ENCODE assay signal across 8 cellular contexts in the genomic region with DNA sequence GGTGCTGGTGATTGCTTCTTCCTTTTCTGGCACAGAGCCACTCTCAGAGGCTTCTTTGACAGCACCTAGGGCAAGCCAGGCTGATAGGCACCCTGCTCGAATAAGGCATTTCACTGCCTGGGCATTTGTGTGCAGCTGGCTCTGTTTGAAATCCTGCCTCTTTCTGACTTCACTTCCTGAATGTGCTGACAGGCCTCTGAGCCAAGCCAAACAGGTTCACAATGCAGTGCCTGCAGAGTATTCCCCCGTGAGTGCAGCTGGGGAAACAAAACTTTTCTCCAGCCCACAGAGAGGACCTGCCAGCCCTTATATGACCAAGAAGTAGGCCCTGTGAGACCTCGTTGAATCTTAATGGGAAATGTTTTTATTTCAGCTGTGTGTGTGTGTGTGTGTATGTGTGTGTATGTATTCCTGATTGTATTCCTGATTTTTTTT. TPM values are rescaled to one million over a fixed set of nuclear protein-coding genes. Genes with fewer than 3 reads are reported as not detected.
A peak's percentile ranks its signal among the peaks of the same experiment; 100 is the strongest.
DNase-seq lines count a peak whose midpoint lies in the region; ATAC-seq and TF ChIP-seq lines count a peak whose summit lies in the region.

No MANE protein-coding gene starts in this region.

- peak overlapping the region; percentile 9; the same call in 1 of the 2 replicates for H2AFZ ChIP-seq in SK-N-SH (ENCODE audit: low read depth)

- TF ChIP-seq CTCF in 22Rv1 (IDR thresholded peaks at IDR 0.05) (no peak), SK-N-SH (IDR thresholded peaks at IDR 0.05) (no peak)

- H3K9ac ChIP-seq in SK-N-SH = no peak overlapping the region

- H3K79me2 ChIP-seq in SK-N-SH (ENCODE audit: insufficient read depth) = no peaks in the 10 kb centered on the region

- POLR2A ChIA-PET in SK-N-SH (lab: Yijun Ruan, JAX) = no interaction called here

- H3K27me3 ChIP-seq in SK-N-SH (ENCODE audit: insufficient read depth) = no peaks in the 10 kb centered on the region

- DNase-seq in SK-N-SH (no peak), glomerular visceral epithelial cell (ENCODE audit: extremely low spot score) (peak; percentile 29), skeletal muscle cell (ENCODE audit: low read depth) (peak; percentile 92), D341Med (ENCODE audit: low spot score) (no peak)

- no peaks in the 10 kb centered on the region for H4K20me1 ChIP-seq in SK-N-SH (ENCODE audit: insufficient read depth)

- H3K4me2 ChIP-seq in SK-N-SH = 0 out of 2 replicates have a peak overlapping the region, but pooled peaks have one; percentile 4

- H3F3A ChIP-seq in SK-N-SH (replicated peaks; ENCODE audit: insufficient read depth) = peaks cover 15% of the 10 kb centered on the region

- CTCF ChIA-PET in SK-N-SH (lab: Yijun Ruan, JAX) = interaction anchor here (0.8 to 1.2 kb wide), 6 partner anchors 19 to 991 kb away, joined by 3 read pairs; no protein-coding TSS in a partner anchor

- H3K36me3 ChIP-seq in SK-N-SH (replicated peaks in 1 of 2; ENCODE audit: control insufficient read depth in 1 of 2, insufficient read depth in 2 of 2, low read length in 1 of 2) = no peaks in the 10 kb centered on the region

- H3K27ac ChIP-seq in 22Rv1 = peak overlapping the region; percentile 42
- H3K27ac ChIP-seq in SK-N-SH (ENCODE audit: low read depth in 2 of 2, low read length in 1 of 2) = peak overlapping the region in 1 of 2 experiments; percentile 49; a peak in 1 of 4 replicates

- H3K9me3 ChIP-seq in SK-N-SH = no peaks in the 10 kb centered on the region

- WGBS in SK-N-SH (ENCODE audit: low lambda C conversion rate) = 8% methylated on average over 3 of the region's 3 CpGs

- peak in 1 of 2 experiments; percentile 63; a peak in 1 of 4 replicates for TF ChIP-seq EP300 in SK-N-SH (IDR thresholded peaks at IDR 0.05; ENCODE audit: borderline replicate concordance in 1 of 2, low read depth in 1 of 2, low read length in 1 of 2)

- H3K4me1 ChIP-seq in SK-N-SH (ENCODE audit: control insufficient read depth in 1 of 2, insufficient read depth in 2 of 2, low read depth in 1 of 2, low read length in 1 of 2) = peaks cover 0 to 14% of the 10 kb centered on the region in 2 experiments

- TF ChIP-seq RAD21 in SK-N-SH (IDR thresholded peaks at IDR 0.05; ENCODE audit: low read length) = no peak

- ATAC-seq in GM19043 (IDR thresholded peaks at IDR 0.05; ENCODE audit: low read depth, unreplicated experiment) (peak; percentile 81), HG03442 (IDR thresholded peaks at IDR 0.05; ENCODE audit: unreplicated experiment) (peak; percentile 66), HG03565 (IDR thresholded peaks at IDR 0.05; ENCODE audit: unreplicated experiment) (no peak)

- H3K4me3 ChIP-seq in SK-N-SH (ENCODE audit: low read depth in 2 of 2, low read length in 1 of 2) = no peak overlapping the region
- H3K4me3 ChIP-seq in skeletal muscle cell (ENCODE audit: low read depth, low read length) = no peak overlapping the region

- H3K9me2 ChIP-seq in SK-N-SH = no peaks in the 10 kb centered on the region

TF ChIP-seq in SK-N-SH, 30 proteins besides CTCF, POLR2A, EP300 and RAD21 (continues in another document):
- TF ChIP-seq RCOR1 (IDR thresholded peaks at IDR 0.05; ENCODE audit: low read length) = no peak
- TF ChIP-seq, protein P1, sequence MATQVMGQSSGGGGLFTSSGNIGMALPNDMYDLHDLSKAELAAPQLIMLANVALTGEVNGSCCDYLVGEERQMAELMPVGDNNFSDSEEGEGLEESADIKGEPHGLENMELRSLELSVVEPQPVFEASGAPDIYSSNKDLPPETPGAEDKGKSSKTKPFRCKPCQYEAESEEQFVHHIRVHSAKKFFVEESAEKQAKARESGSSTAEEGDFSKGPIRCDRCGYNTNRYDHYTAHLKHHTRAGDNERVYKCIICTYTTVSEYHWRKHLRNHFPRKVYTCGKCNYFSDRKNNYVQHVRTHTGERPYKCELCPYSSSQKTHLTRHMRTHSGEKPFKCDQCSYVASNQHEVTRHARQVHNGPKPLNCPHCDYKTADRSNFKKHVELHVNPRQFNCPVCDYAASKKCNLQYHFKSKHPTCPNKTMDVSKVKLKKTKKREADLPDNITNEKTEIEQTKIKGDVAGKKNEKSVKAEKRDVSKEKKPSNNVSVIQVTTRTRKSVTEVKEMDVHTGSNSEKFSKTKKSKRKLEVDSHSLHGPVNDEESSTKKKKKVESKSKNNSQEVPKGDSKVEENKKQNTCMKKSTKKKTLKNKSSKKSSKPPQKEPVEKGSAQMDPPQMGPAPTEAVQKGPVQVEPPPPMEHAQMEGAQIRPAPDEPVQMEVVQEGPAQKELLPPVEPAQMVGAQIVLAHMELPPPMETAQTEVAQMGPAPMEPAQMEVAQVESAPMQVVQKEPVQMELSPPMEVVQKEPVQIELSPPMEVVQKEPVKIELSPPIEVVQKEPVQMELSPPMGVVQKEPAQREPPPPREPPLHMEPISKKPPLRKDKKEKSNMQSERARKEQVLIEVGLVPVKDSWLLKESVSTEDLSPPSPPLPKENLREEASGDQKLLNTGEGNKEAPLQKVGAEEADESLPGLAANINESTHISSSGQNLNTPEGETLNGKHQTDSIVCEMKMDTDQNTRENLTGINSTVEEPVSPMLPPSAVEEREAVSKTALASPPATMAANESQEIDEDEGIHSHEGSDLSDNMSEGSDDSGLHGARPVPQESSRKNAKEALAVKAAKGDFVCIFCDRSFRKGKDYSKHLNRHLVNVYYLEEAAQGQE (IDR thresholded peaks at IDR 0.05; ENCODE audit: low read depth, low read length) = no peak
- TF ChIP-seq TAF1 (IDR thresholded peaks at IDR 0.05; ENCODE audit: borderline replicate concordance, low read depth, low read length) = no peak
- TF ChIP-seq, protein P2, sequence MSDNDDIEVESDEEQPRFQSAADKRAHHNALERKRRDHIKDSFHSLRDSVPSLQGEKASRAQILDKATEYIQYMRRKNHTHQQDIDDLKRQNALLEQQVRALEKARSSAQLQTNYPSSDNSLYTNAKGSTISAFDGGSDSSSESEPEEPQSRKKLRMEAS (IDR thresholded peaks at IDR 0.05; ENCODE audit: low read depth) = peak; percentile 67; the same call in 1 of the 2 replicates
- no peak for TF ChIP-seq POLR2AphosphoS5 (IDR thresholded peaks at IDR 0.05; ENCODE audit: low read depth, low read length)
- TF ChIP-seq NFIC (IDR thresholded peaks at IDR 0.05; ENCODE audit: borderline replicate concordance) = peak; percentile 67
- TF ChIP-seq TEAD4 (IDR thresholded peaks at IDR 0.05; ENCODE audit: borderline replicate concordance, insufficient read depth) = no peak
- TF ChIP-seq MEF2A (IDR thresholded peaks at IDR 0.05; ENCODE audit: borderline replicate concordance, low read depth) = no peak
- TF ChIP-seq FOSL2 (IDR thresholded peaks at IDR 0.05; ENCODE audit: borderline replicate concordance, low read depth) = no peak
- no peak for TF ChIP-seq NRF1 (IDR thresholded peaks at IDR 0.05; ENCODE audit: low read depth, low read length)
- no peak for TF ChIP-seq YY1 (IDR thresholded peaks at IDR 0.05; ENCODE audit: low read depth)
- no peak for TF ChIP-seq FOXM1 (IDR thresholded peaks at IDR 0.05; ENCODE audit: low read depth)
- TF ChIP-seq, protein P3, sequence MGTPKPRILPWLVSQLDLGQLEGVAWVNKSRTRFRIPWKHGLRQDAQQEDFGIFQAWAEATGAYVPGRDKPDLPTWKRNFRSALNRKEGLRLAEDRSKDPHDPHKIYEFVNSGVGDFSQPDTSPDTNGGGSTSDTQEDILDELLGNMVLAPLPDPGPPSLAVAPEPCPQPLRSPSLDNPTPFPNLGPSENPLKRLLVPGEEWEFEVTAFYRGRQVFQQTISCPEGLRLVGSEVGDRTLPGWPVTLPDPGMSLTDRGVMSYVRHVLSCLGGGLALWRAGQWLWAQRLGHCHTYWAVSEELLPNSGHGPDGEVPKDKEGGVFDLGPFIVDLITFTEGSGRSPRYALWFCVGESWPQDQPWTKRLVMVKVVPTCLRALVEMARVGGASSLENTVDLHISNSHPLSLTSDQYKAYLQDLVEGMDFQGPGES (IDR thresholded peaks at IDR 0.05; ENCODE audit: low read depth, low read length) = no peak
- TF ChIP-seq MXI1 (IDR thresholded peaks at IDR 0.05; ENCODE audit: low read depth, low read length) = no peak
- TF ChIP-seq RXRA (IDR thresholded peaks at IDR 0.05; ENCODE audit: borderline replicate concordance, low read depth) = no peak
- 0 out of 2 replicates have a peak, but pooled peaks have one; percentile 26 for TF ChIP-seq SIN3A (IDR thresholded peaks at IDR 0.05; ENCODE audit: borderline replicate concordance, low read depth, low read length)
- TF ChIP-seq, protein P4, sequence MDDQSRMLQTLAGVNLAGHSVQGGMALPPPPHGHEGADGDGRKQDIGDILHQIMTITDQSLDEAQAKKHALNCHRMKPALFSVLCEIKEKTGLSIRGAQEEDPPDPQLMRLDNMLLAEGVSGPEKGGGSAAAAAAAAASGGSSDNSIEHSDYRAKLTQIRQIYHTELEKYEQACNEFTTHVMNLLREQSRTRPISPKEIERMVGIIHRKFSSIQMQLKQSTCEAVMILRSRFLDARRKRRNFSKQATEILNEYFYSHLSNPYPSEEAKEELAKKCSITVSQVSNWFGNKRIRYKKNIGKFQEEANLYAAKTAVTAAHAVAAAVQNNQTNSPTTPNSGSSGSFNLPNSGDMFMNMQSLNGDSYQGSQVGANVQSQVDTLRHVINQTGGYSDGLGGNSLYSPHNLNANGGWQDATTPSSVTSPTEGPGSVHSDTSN (IDR thresholded peaks at IDR 0.05) = peak; percentile 72
- TF ChIP-seq, protein P5, sequence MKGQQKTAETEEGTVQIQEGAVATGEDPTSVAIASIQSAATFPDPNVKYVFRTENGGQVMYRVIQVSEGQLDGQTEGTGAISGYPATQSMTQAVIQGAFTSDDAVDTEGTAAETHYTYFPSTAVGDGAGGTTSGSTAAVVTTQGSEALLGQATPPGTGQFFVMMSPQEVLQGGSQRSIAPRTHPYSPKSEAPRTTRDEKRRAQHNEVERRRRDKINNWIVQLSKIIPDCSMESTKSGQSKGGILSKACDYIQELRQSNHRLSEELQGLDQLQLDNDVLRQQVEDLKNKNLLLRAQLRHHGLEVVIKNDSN (IDR thresholded peaks at IDR 0.05; ENCODE audit: borderline replicate concordance, low read depth) = no peak
- TF ChIP-seq JUND (IDR thresholded peaks at IDR 0.05) = no peak
- no peak for TF ChIP-seq GATA2 (CRISPR knock-in tag; IDR thresholded peaks at IDR 0.05)
- TF ChIP-seq, protein P6, sequence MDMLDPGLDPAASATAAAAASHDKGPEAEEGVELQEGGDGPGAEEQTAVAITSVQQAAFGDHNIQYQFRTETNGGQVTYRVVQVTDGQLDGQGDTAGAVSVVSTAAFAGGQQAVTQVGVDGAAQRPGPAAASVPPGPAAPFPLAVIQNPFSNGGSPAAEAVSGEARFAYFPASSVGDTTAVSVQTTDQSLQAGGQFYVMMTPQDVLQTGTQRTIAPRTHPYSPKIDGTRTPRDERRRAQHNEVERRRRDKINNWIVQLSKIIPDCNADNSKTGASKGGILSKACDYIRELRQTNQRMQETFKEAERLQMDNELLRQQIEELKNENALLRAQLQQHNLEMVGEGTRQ (IDR thresholded peaks at IDR 0.05; ENCODE audit: borderline replicate concordance, low read depth, low read length) = no peak
- no peak; the same call in 1 of the 2 replicates for TF ChIP-seq ELF1 (IDR thresholded peaks at IDR 0.05)

RNA-seq across cellular contexts. Expression of a gene that starts 10.4 kb away (rescaled TPM):
- 54.6 and 66.5 TPM in 2 replicates for polyA plus RNA-seq in SK-N-SH (2012; rRNA removed)
- polyA plus RNA-seq in SK-N-SH (2012; cell fraction: cytosol; rRNA removed) = 34.2 and 46.9 TPM in 2 replicates
- polyA plus RNA-seq in SK-N-SH (2012; cell fraction: nucleus; rRNA removed) = 83.5 and 100 TPM in 2 replicates

Comparison
In these comparisons a context has a peak if more than half of its experiments do, and no peak if none do; other contexts are left out.
1. DNase-seq: peak in glomerular visceral epithelial cell (single experiment) and skeletal muscle cell (single experiment); none in SK-N-SH (single experiment) and D341Med (single experiment).